ENCODE assay signal across 15 cellular contexts in the genomic region with DNA sequence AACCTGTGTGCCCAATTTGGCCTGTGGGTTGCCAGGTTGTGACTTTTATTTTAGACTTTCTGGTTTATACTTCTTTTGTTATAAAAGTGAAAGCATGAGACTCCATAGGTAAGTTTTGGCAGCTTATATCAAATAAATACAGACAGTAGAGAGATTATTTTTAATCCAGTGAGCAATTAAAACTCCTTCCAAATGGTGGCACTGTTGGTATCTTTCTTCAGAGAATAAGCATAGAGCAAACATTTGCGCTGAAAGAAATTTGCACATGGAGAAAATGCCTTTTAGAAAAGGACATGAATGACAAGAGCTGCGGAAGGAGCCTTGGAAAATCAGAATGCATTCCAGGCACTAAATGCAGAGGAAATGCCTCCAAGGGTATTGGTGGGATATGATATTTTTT. TPM values are rescaled to one million over a fixed set of nuclear protein-coding genes. Genes with fewer than 3 reads are reported as not detected.
DNase-seq lines count a peak whose midpoint lies in the region; ATAC-seq and TF ChIP-seq lines count a peak whose summit lies in the region.
"Had no signal": no experiment of that assay in that cellular context is flagged by ENCODE, and none has a peak within 500 bp of the region (broad histone marks: within the 10 kb centered on the region; RNA-seq: fewer than 3 reads in every experiment).

No MANE protein-coding gene starts in this region.

- peak; percentile 45 for DNase-seq in RPMI7951 (ENCODE audit: low read depth)
- DNase-seq in fibroblast of lung (ENCODE audit: low read depth in 2 of 2): peak; percentile 8 to 23
- DNase-seq in activated CD4-positive, CD25-positive, alpha-beta regulatory T cell (lab: John Stamatoyannopoulos, UW): no peak
- DNase-seq in stimulated activated naive CD8-positive, alpha-beta T cell treated with anti-CD3 and anti-CD28 coated beads, Interleukin-15, amount 100 ng/mL, for 72 hours: no peak
- DNase-seq in retina: no peak
- DNase-seq: activated T-cell treated with anti-CD3 and anti-CD28 coated beads, Interleukin-2, amount 50 U/mL, for 1 hour; CD8-positive, alpha-beta memory T cell; left ventricle myocardium inferior; NCI-H1436; substantia nigra had no signal

- peaks cover 20% of the 10 kb centered on the region for H3K4me1 ChIP-seq in DOHH2 (ENCODE audit: control insufficient read depth, low read length)
- no peaks in the 10 kb centered on the region for H3K4me1 ChIP-seq in fibroblast of lung (ENCODE audit: control insufficient read depth, extremely low read depth, insufficient read depth, low read length)
- H3K4me1 ChIP-seq: left ventricle myocardium inferior had no signal

- H3K9me3 Mint-ChIP-seq in stimulated activated naive CD8-positive, alpha-beta T cell treated with anti-CD3 and anti-CD28 coated beads, Interleukin-15, amount 100 ng/mL, for 72 hours: no peaks in the 10 kb centered on the region
- H3K9me3 Mint-ChIP-seq: brain; CD8-positive, alpha-beta memory T cell had no signal

- no peaks in the 10 kb centered on the region for H3K27me3 ChIP-seq in DOHH2 (ENCODE audit: control insufficient read depth, low read length)
- H3K27me3 ChIP-seq in fibroblast of lung (ENCODE audit: control insufficient read depth, insufficient read depth, low read length): no peaks in the 10 kb centered on the region

- H3K27ac ChIP-seq in 22Rv1: no peak overlapping the region
- H3K27ac ChIP-seq in DOHH2 (ENCODE audit: low read depth, low read length): no peak overlapping the region
- H3K27ac ChIP-seq in fibroblast of lung (ENCODE audit: insufficient read depth, low read length): no peak overlapping the region
- H3K27ac ChIP-seq: left ventricle myocardium inferior had no signal

- peaks cover 27% of the 10 kb centered on the region for H3K4me1 Mint-ChIP-seq in stimulated activated naive CD8-positive, alpha-beta T cell treated with anti-CD3 and anti-CD28 coated beads, Interleukin-15, amount 100 ng/mL, for 72 hours

- peak; percentile 51 for TF ChIP-seq CTCF in 22Rv1 (IDR thresholded peaks at IDR 0.05)
- TF ChIP-seq CTCF in DOHH2 (IDR thresholded peaks at IDR 0.05; ENCODE audit: low read depth, low read length, poor library complexity, severe bottlenecking): peak; percentile 54
- TF ChIP-seq CTCF in fibroblast of lung (conservative IDR thresholded peaks at IDR 0.05 in 1 of 2, IDR thresholded peaks at IDR 0.05 in 1 of 2; ENCODE audit: low read depth in 1 of 2, low read length in 2 of 2): peak in 1 of 2 donors; percentile 27

- no peak overlapping the region for H3K4me3 Mint-ChIP-seq in stimulated activated naive CD8-positive, alpha-beta T cell treated with anti-CD3 and anti-CD28 coated beads, Interleukin-15, amount 100 ng/mL, for 72 hours
- H3K4me3 Mint-ChIP-seq: brain; CD8-positive, alpha-beta memory T cell had no signal

- H3K9me3 ChIP-seq in DOHH2 (ENCODE audit: control insufficient read depth, insufficient read depth, low read length) (no peaks in the 10 kb centered on the region), fibroblast of lung (ENCODE audit: control insufficient read depth, insufficient read depth, low read depth, low read length) (no peaks in the 10 kb centered on the region)
- H3K9me3 ChIP-seq: left ventricle myocardium inferior had no signal

- H3K9ac ChIP-seq in fibroblast of lung (ENCODE audit: insufficient read depth, low read length): no peak overlapping the region

- H4K20me1 ChIP-seq in DOHH2 (ENCODE audit: control insufficient read depth, insufficient read depth, low read depth, low read length): no peaks in the 10 kb centered on the region
- H4K20me1 ChIP-seq in fibroblast of lung (ENCODE audit: control insufficient read depth, extremely low read depth, insufficient read depth, low read length): no peaks in the 10 kb centered on the region

- H3F3A ChIP-seq in DOHH2 (ENCODE audit: control insufficient read depth, insufficient read depth): no peaks in the 10 kb centered on the region

- no peaks in the 10 kb centered on the region for H3K36me3 ChIP-seq in DOHH2 (ENCODE audit: control insufficient read depth, low read length)
- no peaks in the 10 kb centered on the region for H3K36me3 ChIP-seq in fibroblast of lung (ENCODE audit: control insufficient read depth, insufficient read depth, low read length)
- H3K36me3 ChIP-seq: left ventricle myocardium inferior had no signal

- H3K27me3 Mint-ChIP-seq in stimulated activated naive CD8-positive, alpha-beta T cell treated with anti-CD3 and anti-CD28 coated beads, Interleukin-15, amount 100 ng/mL, for 72 hours: no peaks in the 10 kb centered on the region
- H3K27me3 Mint-ChIP-seq: brain; CD8-positive, alpha-beta memory T cell; progenitor cell of endocrine pancreas had no signal

- no peak overlapping the region for H3K4me2 ChIP-seq in DOHH2 (ENCODE audit: low read length)
- no peak overlapping the region for H3K4me2 ChIP-seq in fibroblast of lung (ENCODE audit: extremely low read depth, insufficient read depth, low read length)

- H3K4me3 ChIP-seq in DOHH2 (ENCODE audit: low read length): no peak overlapping the region
- H3K4me3 ChIP-seq in fibroblast of lung (replicated peaks in 1 of 4; ENCODE audit: control extremely low read depth in 1 of 4, insufficient read depth in 1 of 4, low read depth in 3 of 4, low read length in 4 of 4): no peak overlapping the region
- H3K4me3 ChIP-seq: left ventricle myocardium inferior had no signal

- no peak overlapping the region for H3K27ac Mint-ChIP-seq in stimulated activated naive CD8-positive, alpha-beta T cell treated with anti-CD3 and anti-CD28 coated beads, Interleukin-15, amount 100 ng/mL, for 72 hours
- H3K27ac Mint-ChIP-seq: brain; CD8-positive, alpha-beta memory T cell; progenitor cell of endocrine pancreas had no signal

- H3K9me2 ChIP-seq in DOHH2 (replicated peaks; ENCODE audit: control insufficient read depth, low read length): no peaks in the 10 kb centered on the region

- H3K79me2 ChIP-seq in DOHH2 (ENCODE audit: control insufficient read depth, low read length) (no peaks in the 10 kb centered on the region), fibroblast of lung (ENCODE audit: control insufficient read depth, insufficient read depth, low read length) (no peaks in the 10 kb centered on the region)

- no peak for ATAC-seq in HG02970 (IDR thresholded peaks at IDR 0.05; ENCODE audit: low FRiP score, unreplicated experiment)
- ATAC-seq in stimulated activated naive CD8-positive, alpha-beta T cell treated with anti-CD3 and anti-CD28 coated beads, Interleukin-15, amount 100 ng/mL, for 72 hours: no peak

- no peak overlapping the region for H2AFZ ChIP-seq in fibroblast of lung (ENCODE audit: low read length)

RNA-seq across cellular contexts. Expression of a gene that starts 46.1 kb away (rescaled TPM):
- total RNA-seq in RPMI7951 (2014; rRNA removed; shearing (Covaris generic)): 66.7 and 70.0 TPM in 2 replicates
- 78.3 and 79.9 TPM in 2 replicates for total RNA-seq in fibroblast of lung
- polyA plus RNA-seq in fibroblast of lung: 32.5 and 34.0 TPM in 2 replicates
- 55.6 and 57.3 TPM in 2 replicates for polyA plus RNA-seq in fibroblast of lung (2012)
- 2.6 and 3.1 TPM in 2 replicates for polyA minus RNA-seq in fibroblast of lung (ENCODE audit: low replicate concordance)

Comparison
In these comparisons a context has a peak if more than half of its experiments do, and no peak if none do; other contexts are left out.
1. DNase-seq: peak in RPMI7951 (single experiment) and fibroblast of lung (2 of 2); none in activated CD4-positive, CD25-positive, alpha-beta regulatory T cell (0 of 4), stimulated activated naive CD8-positive, alpha-beta T cell treated with anti-CD3 and anti-CD28 coated beads, Interleukin-15, amount 100 ng/mL, for 72 hours (0 of 2) and retina (single experiment).